Comparison of ENCODE assay signal across 8 cellular contexts in genomic region chr3:51682079-51682478, GRCh38. TPM values are rescaled to one million over a fixed set of nuclear protein-coding genes. Genes with fewer than 3 reads are reported as not detected.
A peak's percentile ranks its signal among the peaks of the same experiment; 100 is the strongest.
DNase-seq lines count a peak whose midpoint lies in the region; ATAC-seq and TF ChIP-seq lines count a peak whose summit lies in the region.

No MANE protein-coding gene starts in this region.

- ATAC-seq in GM18909 (IDR thresholded peaks at IDR 0.05; ENCODE audit: poor library complexity, unreplicated experiment) = peak; percentile 83
- peak; percentile 84 for ATAC-seq in HG03159 (IDR thresholded peaks at IDR 0.05; ENCODE audit: unreplicated experiment)
- ATAC-seq in memory B cell (ENCODE audit: low read depth) = peak; percentile 72

- H3K9ac ChIP-seq in BLaER1 treated with 17β-estradiol and CSF1 and Interleukin-3, amounts not matched to agents 10 nM and 100 nM = peak overlapping the region; percentile 68 to 79 (median 74); a peak in 21 of 22 replicates

- peaks cover 0 to 50% (median 0%) of the 10 kb centered on the region in 11 experiments; a peak in 6 of 22 replicates for H4K20me1 ChIP-seq in BLaER1 treated with 17β-estradiol and CSF1 and Interleukin-3, amounts not matched to agents 10 nM and 100 nM

- H3K4me3 ChIP-seq in BLaER1 treated with 17β-estradiol and CSF1 and Interleukin-3, amounts not matched to agents 10 nM and 100 nM = peak overlapping the region in 9 of 10 experiments; percentile 29 to 67 (median 55); a peak in 17 of 20 replicates
- H3K4me3 ChIP-seq in dorsolateral prefrontal cortex = no peak overlapping the region

- H3K4me1 Mint-ChIP-seq in memory B cell = peaks cover 72% of the 10 kb centered on the region

- no peaks in the 10 kb centered on the region for H3K9me3 Mint-ChIP-seq in memory B cell

- TF ChIP-seq CTCF in dorsolateral prefrontal cortex (IDR thresholded peaks at IDR 0.05 in 54 of 56, conservative IDR thresholded peaks at IDR 0.05 in 2 of 56; ENCODE audit: low read depth in 1 of 56, partially characterized antibody in 56 of 56) = peak; percentile 16 to 82 (median 71)

- intact Hi-C loops in dorsolateral prefrontal cortex (cut with DNase I) = loop anchor here in 1 of 2 donors (5.0 kb wide), 1 partner anchor 290 kb away; the partner anchor contains the start of gene RBM15B

- peaks cover 22 to 75% (median 38%) of the 10 kb centered on the region in 11 experiments for H3K36me3 ChIP-seq in BLaER1 treated with 17β-estradiol and CSF1 and Interleukin-3, amounts not matched to agents 10 nM and 100 nM

- no peaks in the 10 kb centered on the region for H3K27me3 ChIP-seq in BLaER1 treated with 17β-estradiol and CSF1 and Interleukin-3, amounts not matched to agents 10 nM and 100 nM
- H3K27me3 ChIP-seq in dorsolateral prefrontal cortex = no peaks in the 10 kb centered on the region

- peak overlapping the region; percentile 67 for H3K4me3 Mint-ChIP-seq in memory B cell

- H3K9me3 ChIP-seq in BLaER1 treated with 17β-estradiol and CSF1 and Interleukin-3, amounts not matched to agents 10 nM and 100 nM (replicated peaks in 1 of 11) = no peaks in the 10 kb centered on the region

- DNase-seq in NCI-H69 (lab: John Stamatoyannopoulos, UW) (peak; percentile 76), dorsolateral prefrontal cortex (peak in 7 of 10 donors; percentile 43 to 75 (median 60)), memory B cell (ENCODE audit: low spot score in 2 of 2) (peak; percentile 57 to 77)
- DNase-seq in activated CD4-positive, alpha-beta T cell treated with anti-CD3 and anti-CD28 coated beads, Interleukin-2, amount 50 U/mL, for 1 hour = peak; percentile 66
- DNase-seq in stimulated activated CD8-positive, alpha-beta memory T cell treated with anti-CD3 and anti-CD28 coated beads, Interleukin-2, amount 100 ng/mL, for 1 hour (ENCODE audit: low read depth in 2 of 2) = peak; percentile 39 to 44

- peaks cover 87 to 100% (median 100%) of the 10 kb centered on the region in 10 experiments for H3K4me1 ChIP-seq in BLaER1 treated with 17β-estradiol and CSF1 and Interleukin-3, amounts not matched to agents 10 nM and 100 nM

- H3K4me2 ChIP-seq in BLaER1 treated with 17β-estradiol and CSF1 and Interleukin-3, amounts not matched to agents 10 nM and 100 nM = peak overlapping the region; percentile 93 to 100 (median 98)

- H3K27ac ChIP-seq in BLaER1 treated with 17β-estradiol and CSF1 and Interleukin-3, amounts not matched to agents 10 nM and 100 nM = peak overlapping the region in 10 of 11 experiments; percentile 52 to 87 (median 84); a peak in 20 of 22 replicates
- peak overlapping the region in 16 of 59 donors; percentile 3 to 63 (median 30) for H3K27ac ChIP-seq in dorsolateral prefrontal cortex

- no peaks in the 10 kb centered on the region for H3K27me3 Mint-ChIP-seq in memory B cell

- peaks cover 10% of the 10 kb centered on the region for H3K36me3 Mint-ChIP-seq in memory B cell

- peak overlapping the region; percentile 2 for H3K27ac Mint-ChIP-seq in memory B cell

RNA-seq across cellular contexts. Expression of gene TEX264, which starts 11.0 kb away (rescaled TPM):
- total RNA-seq in dorsolateral prefrontal cortex = 10 to 100 TPM; 26.0 to 48.6 (median 36.4) TPM

RNA-seq across cellular contexts. Expression of gene GRM2, which starts 24.8 kb away (rescaled TPM):
- 10 to 100 TPM in 119 of 120 experiments, 1 to 10 TPM in 1; 8.1 to 42.6 (median 23.1) TPM for total RNA-seq in dorsolateral prefrontal cortex

Comparison
In these comparisons a context has a peak if more than half of its experiments do, and no peak if none do; other contexts are left out.
1. H3K4me3 ChIP-seq: peak in BLaER1 treated with 17β-estradiol and CSF1 and Interleukin-3, amounts not matched to agents 10 nM and 100 nM (9 of 10); none in dorsolateral prefrontal cortex (0 of 59).
2. Peak in every context shown above with its lines, with median percentiles within 50 percentile points of each other: ATAC-seq and DNase-seq.